Comparison of ENCODE assay signal across 24 cellular contexts in genomic region chr5:176847155-176847554, GRCh38. TPM values are rescaled to one million over a fixed set of nuclear protein-coding genes. Genes with fewer than 3 reads are reported as not detected.
DNase-seq lines count a peak whose midpoint lies in the region; ATAC-seq, FAIRE-seq and TF ChIP-seq lines count a peak whose summit lies in the region.
"Had no signal": no experiment of that assay in that cellular context is flagged by ENCODE, and none has a peak within 500 bp of the region (broad histone marks: within the 10 kb centered on the region; RNA-seq: fewer than 3 reads in every experiment).

No MANE protein-coding gene starts in this region.

- H3K79me1 ChIP-seq in H1 (ENCODE audit: low read depth, low read length): no peaks in the 10 kb centered on the region

- H2BK12ac ChIP-seq in H1 (ENCODE audit: low read depth, low read length): no peak overlapping the region

- no peak for TF ChIP-seq RAD21 in H1 (IDR thresholded peaks at IDR 0.05 in 1 of 2, conservative IDR thresholded peaks at IDR 0.05 in 1 of 2; ENCODE audit: low read depth in 2 of 2, low read length in 2 of 2)

- no peak overlapping the region for H4K8ac ChIP-seq in H1 (ENCODE audit: extremely low read depth, insufficient read depth, low read length)

- H3K14ac ChIP-seq in H1 (ENCODE audit: insufficient read length): no peak overlapping the region

- no peaks in the 10 kb centered on the region for H3K4me1 ChIP-seq in GM23338 (ENCODE audit: insufficient read depth)
- peaks cover 0 to 10% (median 6%) of the 10 kb centered on the region in 4 experiments; a peak in 4 of 7 replicates for H3K4me1 ChIP-seq in H1 (replicated peaks in 1 of 4; ENCODE audit: control insufficient read depth in 3 of 4, insufficient read depth in 4 of 4, low read length in 3 of 4)
- peaks cover 38% of the 10 kb centered on the region for H3K4me1 ChIP-seq in parathyroid adenoma
- H3K4me1 ChIP-seq: A549 had no signal

- no peak overlapping the region for H2BK5ac ChIP-seq in H1 (ENCODE audit: low read depth, low read length)

- no peak overlapping the region for H3K18ac ChIP-seq in H1 (ENCODE audit: extremely low read depth, low read length)

- no peak overlapping the region for H3K27ac Mint-ChIP-seq in GM23338
- H3K27ac Mint-ChIP-seq in activated naive CD4-positive, alpha-beta T cell treated with anti-CD3 and anti-CD28 coated beads, Interleukin-2, amount 50 U/mL, for 72 hours: no peak overlapping the region
- H3K27ac Mint-ChIP-seq: CD14-positive monocyte; CD4-positive, alpha-beta memory T cell; CD4-positive, CD25-positive, alpha-beta regulatory T cell had no signal

- H3K4me3 Mint-ChIP-seq in GM23338: no peak overlapping the region
- H3K4me3 Mint-ChIP-seq: CD4-positive, alpha-beta memory T cell; CD4-positive, CD25-positive, alpha-beta regulatory T cell; CD8-positive, alpha-beta memory T cell had no signal

- WGBS in H1 (ENCODE audit: extremely low coverage in 1 of 2, insufficient coverage in 1 of 2, insufficient read length in 1 of 2, insufficient replicate concordance in 2 of 2, low coverage in 1 of 2, low lambda C conversion rate in 2 of 2, missing lambda C conversion rate in 1 of 2), 2 experiments: 93% methylated on average over 9 of the region's 16 CpGs; no CpG with 5 or more reads in 1 of the 2 experiments

- no peaks in the 10 kb centered on the region for H3K9me3 ChIP-seq in H1 (ENCODE audit: insufficient read depth in 2 of 2, low read depth in 1 of 2, low read length in 1 of 2)
- H3K9me3 ChIP-seq in parathyroid adenoma (ENCODE audit: control insufficient read depth, low read length): no peaks in the 10 kb centered on the region
- H3K9me3 ChIP-seq: A549, BE2C, BLaER1 had no signal

- no peak overlapping the region for H3K23ac ChIP-seq in H1 (ENCODE audit: insufficient read length)

- TF ChIP-seq EP300 in H1 (IDR thresholded peaks at IDR 0.05; ENCODE audit: borderline replicate concordance in 1 of 2, low read depth in 2 of 2, low read length in 2 of 2): no peak

- H3F3A ChIP-seq in GM23338 (replicated peaks; ENCODE audit: low read depth): no peaks in the 10 kb centered on the region

- no peaks in the 10 kb centered on the region for H3K36me3 ChIP-seq in GM23338 (ENCODE audit: insufficient read depth)
- H3K36me3 ChIP-seq in H1 (ENCODE audit: control insufficient read depth in 2 of 4, insufficient read depth in 4 of 4, low read length in 3 of 4): no peaks in the 10 kb centered on the region
- H3K36me3 ChIP-seq in parathyroid adenoma (ENCODE audit: control insufficient read depth, insufficient read depth, low read length): no peaks in the 10 kb centered on the region
- H3K36me3 ChIP-seq: BE2C, BLaER1 had no signal

- H3K27ac ChIP-seq in GM23338 (ENCODE audit: low read depth) (no peak overlapping the region), H1 (ENCODE audit: low read depth, low read length) (no peak overlapping the region), parathyroid adenoma (peak overlapping the region; percentile 89)
- H3K27ac ChIP-seq: 22Rv1, A549, BLaER1 had no signal

- H2BK20ac ChIP-seq in H1 (ENCODE audit: low read length): no peak overlapping the region

- POLR2A ChIA-PET in H1 (lab: Charles Lee; ENCODE audit: partially characterized antibody): interaction anchor here (2.4 kb wide), 1 partner anchor 14 kb away, joined by 10 read pairs; no protein-coding TSS in a partner anchor

- no peak overlapping the region for H2AFZ ChIP-seq in GM23338
- no peak overlapping the region for H2AFZ ChIP-seq in H1 (ENCODE audit: low read length)
- H2AFZ ChIP-seq in parathyroid adenoma: peak overlapping the region; percentile 87

- H3K56ac ChIP-seq in H1 (replicated peaks; ENCODE audit: insufficient read length, low read depth, low read length): no peak overlapping the region

- no peak overlapping the region for H2BK120ac ChIP-seq in H1 (replicated peaks; ENCODE audit: low read depth, low read length)

- CTCF ChIA-PET in H1 (lab: Charles Lee; ENCODE audit: partially characterized antibody): interaction anchor here (0.7 to 3.7 kb wide), 6 partner anchors 30 to 269 kb away, joined by 3 to 13 read pairs (median 3); no protein-coding TSS in a partner anchor

- intact Hi-C loops in Right ventricle myocardium inferior (cut with DNase I) (no loop called here), Right ventricle myocardium superior (cut with DNase I) (no loop called here)

- H3K4me2 ChIP-seq in GM23338 (no peak overlapping the region), H1 (ENCODE audit: insufficient read depth in 1 of 2, low read depth in 2 of 2, low read length in 2 of 2) (no peak overlapping the region), parathyroid adenoma (ENCODE audit: low read length) (no peak overlapping the region)
- H3K4me2 ChIP-seq: A549, BLaER1 had no signal

- peak overlapping the region; percentile 78 for H3K4ac ChIP-seq in H1 (replicated peaks; ENCODE audit: insufficient read length, low read depth, low read length)

- no peak overlapping the region for H2AK5ac ChIP-seq in H1 (ENCODE audit: low read depth, low read length)

- H3K79me2 ChIP-seq in GM23338 (replicated peaks; ENCODE audit: insufficient read depth) (no peaks in the 10 kb centered on the region), H1 (ENCODE audit: control insufficient read depth in 1 of 2, insufficient read depth in 2 of 2, low read length in 2 of 2) (no peaks in the 10 kb centered on the region), parathyroid adenoma (peaks cover 2% of the 10 kb centered on the region)

- H4K20me1 ChIP-seq in GM23338 (replicated peaks; ENCODE audit: insufficient read depth): no peaks in the 10 kb centered on the region; the same call in 1 of the 2 replicates
- peaks cover 0 to 9% of the 10 kb centered on the region in 2 experiments for H4K20me1 ChIP-seq in H1 (replicated peaks in 1 of 2; ENCODE audit: control insufficient read depth in 1 of 2, insufficient read depth in 2 of 2, low read length in 2 of 2)

- no peak overlapping the region for H4K91ac ChIP-seq in H1 (replicated peaks; ENCODE audit: insufficient read length, low read length)

- no peak overlapping the region for H4K5ac ChIP-seq in H1 (ENCODE audit: insufficient read length, low read depth, low read length)

- H3K36me3 Mint-ChIP-seq in GM23338 (ENCODE audit: low read depth): no peaks in the 10 kb centered on the region
- no peaks in the 10 kb centered on the region for H3K36me3 Mint-ChIP-seq in activated naive CD4-positive, alpha-beta T cell treated with anti-CD3 and anti-CD28 coated beads, Interleukin-2, amount 50 U/mL, for 72 hours
- H3K36me3 Mint-ChIP-seq: CD14-positive monocyte; CD4-positive, alpha-beta memory T cell; CD4-positive, CD25-positive, alpha-beta regulatory T cell; CD8-positive, alpha-beta memory T cell had no signal

- no peak overlapping the region for H2BK15ac ChIP-seq in H1 (ENCODE audit: low read length)

- H3K27me3 ChIP-seq in GM23338 (ENCODE audit: insufficient read depth): no peaks in the 10 kb centered on the region
- H3K27me3 ChIP-seq in H1 (replicated peaks in 1 of 4; ENCODE audit: control insufficient read depth in 3 of 4, extremely low read depth in 1 of 4, insufficient read depth in 3 of 4, low read length in 3 of 4): no peaks in the 10 kb centered on the region
- peaks cover 9% of the 10 kb centered on the region for H3K27me3 ChIP-seq in parathyroid adenoma (ENCODE audit: control insufficient read depth, insufficient read depth, low read length)
- H3K27me3 ChIP-seq: BE2C had no signal

- FAIRE-seq in H1 (lab: Jason Lieb, UNC): no peak
- FAIRE-seq: A549, G401.6, GM12891, GM19239 had no signal

- ATAC-seq in Right ventricle myocardium inferior (no peak), Right ventricle myocardium superior (ENCODE audit: poor library complexity) (no peak), GM23338 (peak; percentile 7; the same call in 1 of the 3 replicates)
- ATAC-seq in activated naive CD4-positive, alpha-beta T cell treated with anti-CD3 and anti-CD28 coated beads, Interleukin-2, amount 50 U/mL, for 72 hours: no peak

- no peak for TF ChIP-seq POLR2A in H1 (IDR thresholded peaks at IDR 0.05; ENCODE audit: control extremely low read depth in 1 of 2, low read depth in 2 of 2, low read length in 2 of 2)

- H3K27me3 Mint-ChIP-seq in GM23338 (ENCODE audit: insufficient read depth, low read depth, poor library complexity): peaks cover 8% of the 10 kb centered on the region

- H3K9ac ChIP-seq in H1 (replicated peaks in 1 of 4; ENCODE audit: extremely low read depth in 1 of 4, low read depth in 3 of 4, low read length in 3 of 4) (no peak overlapping the region), parathyroid adenoma (no peak overlapping the region)
- H3K9ac ChIP-seq: BLaER1 had no signal

- H3K9me3 Mint-ChIP-seq in GM23338: no peaks in the 10 kb centered on the region; the same call in 2 of the 3 replicates
- H3K9me3 Mint-ChIP-seq in activated naive CD4-positive, alpha-beta T cell treated with anti-CD3 and anti-CD28 coated beads, Interleukin-2, amount 50 U/mL, for 72 hours: no peaks in the 10 kb centered on the region
- H3K9me3 Mint-ChIP-seq: CD14-positive monocyte; CD4-positive, CD25-positive, alpha-beta regulatory T cell had no signal

- peaks cover 5% of the 10 kb centered on the region; the same call in 2 of the 3 replicates for H3K4me1 Mint-ChIP-seq in GM23338
- H3K4me1 Mint-ChIP-seq: CD4-positive, alpha-beta memory T cell; CD4-positive, CD25-positive, alpha-beta regulatory T cell; CD8-positive, alpha-beta memory T cell had no signal

- H3K23me2 ChIP-seq in H1 (ENCODE audit: low read depth, low read length): no peaks in the 10 kb centered on the region

- H3K4me3 ChIP-seq in GM23338: no peak overlapping the region
- H3K4me3 ChIP-seq in H1 (ENCODE audit: extremely low read depth in 1 of 4, insufficient read depth in 2 of 4, low read depth in 3 of 4, low read length in 4 of 4): no peak overlapping the region
- no peak overlapping the region for H3K4me3 ChIP-seq in parathyroid adenoma (ENCODE audit: low read depth, low read length)
- H3K4me3 ChIP-seq: A549, BLaER1 had no signal

- no peak for TF ChIP-seq CTCF in GM23338 (conservative IDR thresholded peaks at IDR 0.05; ENCODE audit: low read depth in 2 of 2)
- no peak for TF ChIP-seq CTCF in H1 (IDR thresholded peaks at IDR 0.05; ENCODE audit: control extremely low read depth in 1 of 3, insufficient read depth in 1 of 3, low read depth in 1 of 3, low read length in 3 of 3)
- TF ChIP-seq CTCF in parathyroid adenoma (IDR thresholded peaks at IDR 0.05): no peak

- H3K9me2 ChIP-seq in GM23338 (ENCODE audit: insufficient read depth): no peaks in the 10 kb centered on the region

- DNase-seq in Right ventricle myocardium inferior (ENCODE audit: missing footprints) (peak; percentile 9), Right ventricle myocardium superior (no peak), GM23338 (ENCODE audit: low spot score) (no peak), H1 (ENCODE audit: low read depth in 1 of 2, low spot score in 2 of 2) (no peak), iPS-NIHi7 (ENCODE audit: extremely low spot score) (no peak)
- no peak for DNase-seq in activated naive CD4-positive, alpha-beta T cell treated with anti-CD3 and anti-CD28 coated beads, Interleukin-2, amount 50 U/mL, for 72 hours (ENCODE audit: low spot score in 2 of 2)
- DNase-seq: C1 segment of cervical spinal cord; CD4-positive, alpha-beta memory T cell; CD4-positive, CD25-positive, alpha-beta regulatory T cell; CD8-positive, alpha-beta memory T cell; COR-L47; DMS 273 treated with DMSO at 0.1 percent for 48 hours; DMS79 treated with DMSO at 0.1 percent for 48 hours; GF-D8 had no signal

RNA-seq across cellular contexts. Expression of gene UNC5A, which starts 36.8 kb away (rescaled TPM):
- total RNA-seq in Right ventricle myocardium inferior (0.08 TPM), Right ventricle myocardium superior (0.05 TPM)
- 3.9 and 7.3 TPM in 2 replicates for total RNA-seq in GM23338 (2014; rRNA removed; shearing (Covaris generic))
- polyA plus RNA-seq in GM23338 (2016; fragmentation: Nextera tagmentation; extraction: Ambion mirVana) (0.92 and 1.1 TPM in 2 replicates), H1 (2011; rRNA removed) (7.6 and 11.1 TPM in 2 replicates)
- total RNA-seq in H1 (2021; fragmentation: NEBNext Ultra II Directional; extraction: Animal tissue kit (Norgen Biotek cat#: 25700)): 4.0 and 4.1 TPM in 2 replicates
- 5.5 TPM for polyA plus RNA-seq in H1 (2011; cell fraction: cytosol; rRNA removed)
- polyA plus RNA-seq in H1 (2011; cell fraction: nucleus; rRNA removed): 11.1 TPM
- polyA plus RNA-seq in H1 (2012, experiment 1 of 2): 4.2 to 10.8 TPM (median 8.7 TPM) in 4 replicates
- polyA plus RNA-seq in H1 (2012, experiment 2 of 2): 5.7 TPM
- polyA plus RNA-seq in H1 (2013, experiment 1 of 2): 3.8 TPM
- 4.2 TPM for polyA plus RNA-seq in H1 (2013, experiment 2 of 2)
- 4.4 and 5.4 TPM in 2 replicates for polyA minus RNA-seq in H1 (2011; rRNA and poly(A)+ RNA removed)
- polyA minus RNA-seq in H1 (2011; cell fraction: cytosol; rRNA and poly(A)+ RNA removed): 5.1 TPM
- 4.8 TPM for polyA minus RNA-seq in H1 (2011; cell fraction: nucleus; rRNA and poly(A)+ RNA removed)
- under 1 TPM in 1 of 2 donors, not detected in 1; 0.08 TPM for total RNA-seq in activated naive CD4-positive, alpha-beta T cell treated with anti-CD3 and anti-CD28 coated beads, Interleukin-2, amount 50 U/mL, for 72 hours
- total RNA-seq: CD4-positive, alpha-beta memory T cell; CD4-positive, CD25-positive, alpha-beta regulatory T cell; CD8-positive, alpha-beta memory T cell had no signal
- polyA plus RNA-seq: CD4-positive, alpha-beta memory T cell; CD4-positive, CD25-positive, alpha-beta regulatory T cell; CD8-positive, alpha-beta memory T cell had no signal

RNA-seq across cellular contexts. Expression of gene HK3, which starts 52.0 kb away (rescaled TPM):
- total RNA-seq in Right ventricle myocardium inferior (6.4 TPM), Right ventricle myocardium superior (7.2 TPM)
- not detected in 2 replicates for total RNA-seq in GM23338 (2014; rRNA removed; shearing (Covaris generic))
- polyA plus RNA-seq in GM23338 (2016; fragmentation: Nextera tagmentation; extraction: Ambion mirVana) (not detected in 2 replicates), H1 (2011; rRNA removed) (not detected in 2 replicates)
- total RNA-seq in H1 (2021; fragmentation: NEBNext Ultra II Directional; extraction: Animal tissue kit (Norgen Biotek cat#: 25700)): not detected in 2 replicates
- polyA plus RNA-seq in H1 (2011; cell fraction: cytosol; rRNA removed): 0.04 TPM
- polyA plus RNA-seq in H1 (2011; cell fraction: nucleus; rRNA removed): 0.10 TPM
- polyA plus RNA-seq in H1 (2012, experiment 1 of 2): not detected in 4 replicates
- polyA plus RNA-seq in H1 (2012, experiment 2 of 2): not detected
- not detected for polyA plus RNA-seq in H1 (2013, experiment 1 of 2)
- not detected for polyA plus RNA-seq in H1 (2013, experiment 2 of 2)
- polyA minus RNA-seq in H1 (2011; rRNA and poly(A)+ RNA removed): 0.24 TPM in 1 of 2 replicates, not detected in the other
- polyA minus RNA-seq in H1 (2011; cell fraction: cytosol; rRNA and poly(A)+ RNA removed): not detected
- not detected for polyA minus RNA-seq in H1 (2011; cell fraction: nucleus; rRNA and poly(A)+ RNA removed)
- under 1 TPM; 0.11 to 0.27 TPM for total RNA-seq in activated naive CD4-positive, alpha-beta T cell treated with anti-CD3 and anti-CD28 coated beads, Interleukin-2, amount 50 U/mL, for 72 hours
- total RNA-seq: A172 had no signal
- polyA plus RNA-seq: CD4-positive, alpha-beta memory T cell; CD8-positive, alpha-beta memory T cell had no signal
